ENCODE assay signal across 16 cellular contexts in genomic region chr20:3042621-3043020, GRCh38. TPM values are rescaled to one million over a fixed set of nuclear protein-coding genes. Genes with fewer than 3 reads are reported as not detected.
DNase-seq lines count a peak whose midpoint lies in the region; ATAC-seq, FAIRE-seq and TF ChIP-seq lines count a peak whose summit lies in the region.
"Had no signal": no experiment of that assay in that cellular context is flagged by ENCODE, and none has a peak within 500 bp of the region (broad histone marks: within the 10 kb centered on the region; RNA-seq: fewer than 3 reads in every experiment).

No MANE protein-coding gene starts in this region.

- no peaks in the 10 kb centered on the region for H3K27me3 Mint-ChIP-seq in endodermal cell (ENCODE audit: insufficient read depth)
- H3K27me3 Mint-ChIP-seq: activated CD4-positive, alpha-beta T cell treated with anti-CD3 and anti-CD28 coated beads for 36 hours had no signal

- no peak for FAIRE-seq in kidney (lab: Jason Lieb, UNC)
- FAIRE-seq: GM12878 had no signal

- intact Hi-C loops in ascending aorta (cut with DNase I) (loop anchor here (10.0 kb wide), 5 partner anchors 198 to 1148 kb away; partner anchors contain the start of genes DNAAF9, IDH3B, PCED1A and SIRPA), kidney (cut with DNase I) (no loop called here), gastrocnemius medialis (cut with DNase I; ENCODE audit: low total_unique reads) (loop anchor here (10.0 kb wide), 1 partner anchor 162 kb away; the partner anchor contains the start of genes DDRGK1 and ITPA)

- no peak overlapping the region for H3K27ac Mint-ChIP-seq in endodermal cell

- TF ChIP-seq CTCF in ascending aorta (IDR thresholded peaks at IDR 0.05) = no peak
- no peak for TF ChIP-seq CTCF in kidney (IDR thresholded peaks at IDR 0.05; ENCODE audit: borderline replicate concordance, extremely low read depth, insufficient read depth)
- no peak for TF ChIP-seq CTCF in gastrocnemius medialis (IDR thresholded peaks at IDR 0.05 in 4 of 5, conservative IDR thresholded peaks at IDR 0.05 in 1 of 5)
- no peak for TF ChIP-seq CTCF in endodermal cell (conservative IDR thresholded peaks at IDR 0.05)

- 0 out of 2 replicates have a peak overlapping the region, but pooled peaks have one; percentile 41 for H3K4me3 ChIP-seq in HUES48 (ENCODE audit: low read depth, low read length)
- H3K4me3 ChIP-seq in ascending aorta = no peak overlapping the region
- H3K4me3 ChIP-seq in kidney (ENCODE audit: low read length in 2 of 2) = peak overlapping the region in 1 of 2 donors; percentile 57
- no peak overlapping the region for H3K4me3 ChIP-seq in gastrocnemius medialis
- no peak overlapping the region for H3K4me3 ChIP-seq in endodermal cell (ENCODE audit: low read length)
- H3K4me3 ChIP-seq: GM12878 had no signal

- H3K4me3 Mint-ChIP-seq in endodermal cell = no peak overlapping the region
- H3K4me3 Mint-ChIP-seq: activated CD4-positive, alpha-beta T cell treated with anti-CD3 and anti-CD28 coated beads for 36 hours had no signal

- peaks cover 33% of the 10 kb centered on the region for H3K36me3 Mint-ChIP-seq in endodermal cell (ENCODE audit: low read depth)

- H3K27ac ChIP-seq in HUES48 (ENCODE audit: low read depth, low read length) (no peak overlapping the region), ascending aorta (peak overlapping the region; percentile 71 to 82), kidney (ENCODE audit: low read depth in 2 of 2, low read length in 2 of 2) (peak overlapping the region; percentile 68 to 84), gastrocnemius medialis (peak overlapping the region; percentile 27 to 62 (median 58)), endodermal cell (ENCODE audit: low read depth, low read length) (no peak overlapping the region)
- H3K27ac ChIP-seq: neutrophil had no signal

- peaks cover 33% of the 10 kb centered on the region for H3K36me3 ChIP-seq in HUES48 (ENCODE audit: control insufficient read depth, insufficient read depth, low read length)
- peaks cover 17 to 28% of the 10 kb centered on the region in 2 donors for H3K36me3 ChIP-seq in ascending aorta
- peaks cover 9 to 27% of the 10 kb centered on the region in 2 donors for H3K36me3 ChIP-seq in kidney (ENCODE audit: control insufficient read depth in 1 of 2, insufficient read depth in 2 of 2, low read length in 2 of 2)
- peaks cover 0 to 32% of the 10 kb centered on the region in 2 donors for H3K36me3 ChIP-seq in gastrocnemius medialis
- peaks cover 33% of the 10 kb centered on the region for H3K36me3 ChIP-seq in endodermal cell (ENCODE audit: control insufficient read depth, insufficient read depth, low read length)

- H3K9me3 ChIP-seq in HUES48 (ENCODE audit: control insufficient read depth, insufficient read depth, low read length) (no peaks in the 10 kb centered on the region), ascending aorta (no peaks in the 10 kb centered on the region), kidney (ENCODE audit: control insufficient read depth in 1 of 2, low read length in 2 of 2) (no peaks in the 10 kb centered on the region), gastrocnemius medialis (no peaks in the 10 kb centered on the region), endodermal cell (ENCODE audit: control insufficient read depth, low read length) (no peaks in the 10 kb centered on the region)
- H3K9me3 ChIP-seq: neutrophil had no signal

- ATAC-seq in gastrocnemius medialis (no peak), HG02588 (IDR thresholded peaks at IDR 0.05; ENCODE audit: unreplicated experiment) (no peak), GM19035 (IDR thresholded peaks at IDR 0.05; ENCODE audit: unreplicated experiment) (no peak)
- ATAC-seq: activated CD4-positive, alpha-beta T cell treated with anti-CD3 and anti-CD28 coated beads for 36 hours; GM12878; PC-3 had no signal

- H3K9ac ChIP-seq in HUES48 (ENCODE audit: low read depth, low read length) = no peak overlapping the region
- peak overlapping the region in 1 of 2 donors; percentile 65 for H3K9ac ChIP-seq in kidney (ENCODE audit: low read length in 2 of 2)
- H3K9ac ChIP-seq in endodermal cell (ENCODE audit: extremely low read depth, low read length, poor library complexity, severe bottlenecking) = no peak overlapping the region

- WGBS in endodermal cell (ENCODE audit: insufficient coverage in 1 of 2, insufficient read length in 1 of 2), 2 experiments = 93% methylated on average over 5 of the region's 5 CpGs; no CpG with 5 or more reads in 1 of the 2 experiments

- H3K9me3 Mint-ChIP-seq in endodermal cell = no peaks in the 10 kb centered on the region

- TF ChIP-seq POLR2A in gastrocnemius medialis (IDR thresholded peaks at IDR 0.05) = no peak

- H3K4me1 ChIP-seq in HUES48 (ENCODE audit: control insufficient read depth, insufficient read depth, low read length) (peaks cover 21% of the 10 kb centered on the region), ascending aorta (peaks cover 7 to 20% of the 10 kb centered on the region in 2 donors), kidney (ENCODE audit: control insufficient read depth in 1 of 2, insufficient read depth in 1 of 2, low read depth in 1 of 2, low read length in 2 of 2) (peaks cover 12 to 13% of the 10 kb centered on the region in 2 donors), gastrocnemius medialis (peaks cover 11 to 19% of the 10 kb centered on the region in 2 donors), endodermal cell (ENCODE audit: control insufficient read depth, insufficient read depth, low read length) (peaks cover 13% of the 10 kb centered on the region)

- H3K27me3 ChIP-seq in HUES48 (ENCODE audit: control insufficient read depth, insufficient read depth, low read length) (no peaks in the 10 kb centered on the region), ascending aorta (no peaks in the 10 kb centered on the region), gastrocnemius medialis (no peaks in the 10 kb centered on the region), endodermal cell (ENCODE audit: control insufficient read depth, insufficient read depth, low read length, poor library complexity, severe bottlenecking) (no peaks in the 10 kb centered on the region)
- H3K27me3 ChIP-seq: neutrophil had no signal

- DNase-seq in ascending aorta (ENCODE audit: low spot score in 2 of 2) (peak in 1 of 2 donors; percentile 67), kidney (peak; percentile 85), gastrocnemius medialis (peak in 1 of 2 donors; percentile 39), SW480 (ENCODE audit: low spot score) (no peak), endodermal cell (no peak)
- DNase-seq: activated CD4-positive, alpha-beta T cell treated with anti-CD3 and anti-CD28 coated beads for 36 hours; activated T-cell treated with anti-CD3 and anti-CD28 coated beads, Interleukin-2, amount 50 U/mL, for 1 hour; DMS79 treated with DMSO at 0.1 percent for 48 hours; foreskin melanocyte; PC-3; T-helper 1 cell had no signal

- in situ Hi-C loops in gastrocnemius medialis (cut with MboI; ENCODE audit: low sequenced_read_pairs in 4 of 4) = no loop called here

- peaks cover 29% of the 10 kb centered on the region for H3K4me1 Mint-ChIP-seq in endodermal cell

RNA-seq across cellular contexts. Expression of gene GNRH2, which starts 0.8 kb away (rescaled TPM):
- total RNA-seq in ascending aorta = not detected
- not detected for total RNA-seq in kidney
- not detected for polyA plus RNA-seq in kidney (ENCODE audit: insufficient read depth, low read depth, low replicate concordance)
- not detected for total RNA-seq in gastrocnemius medialis
- 1 to 10 TPM in 1 of 2 donors, not detected in 1; 2.5 TPM for total RNA-seq in endodermal cell
- not detected for polyA plus RNA-seq in endodermal cell (2013, experiment 1 of 2)
- polyA plus RNA-seq in endodermal cell (2013, experiment 2 of 2) = not detected
- total RNA-seq: PC-3 had no signal

RNA-seq across cellular contexts. Expression of gene MRPS26, which starts 3.2 kb away (rescaled TPM):
- total RNA-seq in ascending aorta (56.4 TPM), kidney (39.8 TPM), gastrocnemius medialis (10 to 100 TPM; 58.7 to 69.8 (median 62.8) TPM), endodermal cell (10 to 100 TPM; 75.1 to 87.7 TPM)
- 109 TPM for polyA plus RNA-seq in kidney (ENCODE audit: insufficient read depth, low read depth, low replicate concordance)
- polyA plus RNA-seq in endodermal cell (2013, experiment 1 of 2) = 62.9 TPM
- polyA plus RNA-seq in endodermal cell (2013, experiment 2 of 2) = 61.7 TPM

RNA-seq across cellular contexts. Expression of gene OXT, which starts 28.8 kb away (rescaled TPM):
- total RNA-seq in ascending aorta (not detected), kidney (not detected), gastrocnemius medialis (1 to 10 TPM in 1 of 4 donors, not detected in 3; 2.2 TPM), endodermal cell (not detected)
- 10.8 TPM for polyA plus RNA-seq in kidney (ENCODE audit: insufficient read depth, low read depth, low replicate concordance)
- not detected for polyA plus RNA-seq in endodermal cell (2013, experiment 1 of 2)
- not detected for polyA plus RNA-seq in endodermal cell (2013, experiment 2 of 2)
- total RNA-seq: GM12878, PC-3 had no signal
- polyA plus RNA-seq: GM12878 had no signal

RNA-seq across cellular contexts. Expression of gene AVP, which starts 41.9 kb away (rescaled TPM):
- total RNA-seq in ascending aorta (not detected), kidney (not detected), gastrocnemius medialis (not detected), endodermal cell (not detected)
- 2.1 TPM for polyA plus RNA-seq in kidney (ENCODE audit: insufficient read depth, low read depth, low replicate concordance)
- not detected for polyA plus RNA-seq in endodermal cell (2013, experiment 1 of 2)
- polyA plus RNA-seq in endodermal cell (2013, experiment 2 of 2) = not detected
- total RNA-seq: activated CD4-positive, alpha-beta T cell treated with anti-CD3 and anti-CD28 coated beads for 36 hours; GM12878; PC-3 had no signal
- polyA plus RNA-seq: GM12878 had no signal

Comparison
In these comparisons a context has a peak if more than half of its experiments do, and no peak if none do; other contexts are left out.
1. H3K27ac ChIP-seq: peak in ascending aorta (2 of 2), kidney (2 of 2) and gastrocnemius medialis (4 of 4); none in HUES48 (single experiment) and endodermal cell (single experiment).